Comparison of ENCODE assay signal across 2 cellular contexts in genomic region chr3:152399374-152399773, GRCh38.
TF ChIP-seq lines count a peak whose summit lies in the region.

No MANE protein-coding gene starts in this region.

TF ChIP-seq in IMR-90, 13 proteins besides CTCF, POLR2A, EP300 and RAD21:
- TF ChIP-seq, protein P1, sequence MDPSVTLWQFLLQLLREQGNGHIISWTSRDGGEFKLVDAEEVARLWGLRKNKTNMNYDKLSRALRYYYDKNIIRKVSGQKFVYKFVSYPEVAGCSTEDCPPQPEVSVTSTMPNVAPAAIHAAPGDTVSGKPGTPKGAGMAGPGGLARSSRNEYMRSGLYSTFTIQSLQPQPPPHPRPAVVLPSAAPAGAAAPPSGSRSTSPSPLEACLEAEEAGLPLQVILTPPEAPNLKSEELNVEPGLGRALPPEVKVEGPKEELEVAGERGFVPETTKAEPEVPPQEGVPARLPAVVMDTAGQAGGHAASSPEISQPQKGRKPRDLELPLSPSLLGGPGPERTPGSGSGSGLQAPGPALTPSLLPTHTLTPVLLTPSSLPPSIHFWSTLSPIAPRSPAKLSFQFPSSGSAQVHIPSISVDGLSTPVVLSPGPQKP (IDR thresholded peaks at IDR 0.05; ENCODE audit: borderline replicate concordance, low read depth, low read length), result no peak
- TF ChIP-seq FOS (IDR thresholded peaks at IDR 0.05; ENCODE audit: low read depth, low read length) (peak; percentile 50; the same call in 1 of the 2 replicates), CEBPB (IDR thresholded peaks at IDR 0.05; ENCODE audit: low read depth, low read length) (peak; percentile 88), NFE2L2 (IDR thresholded peaks at IDR 0.05; ENCODE audit: low read depth, low read length) (peak; percentile 35; the same call in 1 of the 2 replicates), BHLHE40 (IDR thresholded peaks at IDR 0.05; ENCODE audit: low read depth, low read length) (no peak)

TF ChIP-seq in K562, 482 proteins besides CTCF, POLR2A, EP300 and RAD21:
- TF ChIP-seq, protein P2, sequence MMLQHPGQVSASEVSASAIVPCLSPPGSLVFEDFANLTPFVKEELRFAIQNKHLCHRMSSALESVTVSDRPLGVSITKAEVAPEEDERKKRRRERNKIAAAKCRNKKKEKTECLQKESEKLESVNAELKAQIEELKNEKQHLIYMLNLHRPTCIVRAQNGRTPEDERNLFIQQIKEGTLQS (IDR thresholded peaks at IDR 0.05), result peak; percentile 50
- TF ChIP-seq, protein P2 (CRISPR knock-in tag; conservative IDR thresholded peaks at IDR 0.05), result no peak
- TF ChIP-seq JUND (IDR thresholded peaks at IDR 0.05; ENCODE audit: borderline replicate concordance, low read depth, low read length), result 0 out of 2 replicates have a peak, but pooled peaks have one; percentile 20
- TF ChIP-seq JUND (tag; IDR thresholded peaks at IDR 0.05; ENCODE audit: borderline replicate concordance, low read depth, low read length), result no peak
- TF ChIP-seq SMARCA4 (IDR thresholded peaks at IDR 0.05), result peak; percentile 40; the same call in 1 of the 2 replicates
- no peak for TF ChIP-seq SMARCE1 (IDR thresholded peaks at IDR 0.05)
- TF ChIP-seq, protein P3, sequence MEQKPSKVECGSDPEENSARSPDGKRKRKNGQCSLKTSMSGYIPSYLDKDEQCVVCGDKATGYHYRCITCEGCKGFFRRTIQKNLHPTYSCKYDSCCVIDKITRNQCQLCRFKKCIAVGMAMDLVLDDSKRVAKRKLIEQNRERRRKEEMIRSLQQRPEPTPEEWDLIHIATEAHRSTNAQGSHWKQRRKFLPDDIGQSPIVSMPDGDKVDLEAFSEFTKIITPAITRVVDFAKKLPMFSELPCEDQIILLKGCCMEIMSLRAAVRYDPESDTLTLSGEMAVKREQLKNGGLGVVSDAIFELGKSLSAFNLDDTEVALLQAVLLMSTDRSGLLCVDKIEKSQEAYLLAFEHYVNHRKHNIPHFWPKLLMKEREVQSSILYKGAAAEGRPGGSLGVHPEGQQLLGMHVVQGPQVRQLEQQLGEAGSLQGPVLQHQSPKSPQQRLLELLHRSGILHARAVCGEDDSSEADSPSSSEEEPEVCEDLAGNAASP (IDR thresholded peaks at IDR 0.05), result no peak
- 0 out of 2 replicates have a peak, but pooled peaks have one; percentile 23 for TF ChIP-seq NFE2 (IDR thresholded peaks at IDR 0.05; ENCODE audit: low read depth)
- TF ChIP-seq ZNF384 (IDR thresholded peaks at IDR 0.05; ENCODE audit: low read depth, low read length), result peak; percentile 61; the same call in 1 of the 2 replicates
- TF ChIP-seq ATF1 (CRISPR knock-in tag; IDR thresholded peaks at IDR 0.05), result no peak
- no peak for TF ChIP-seq ATF1 (tag; IDR thresholded peaks at IDR 0.05)
- no peak for TF ChIP-seq HDAC8 (tag; IDR thresholded peaks at IDR 0.05)
- TF ChIP-seq FOSL1 (tag; conservative IDR thresholded peaks at IDR 0.05), result peak; percentile 58
- no peak for TF ChIP-seq RCOR1 (IDR thresholded peaks at IDR 0.05; ENCODE audit: borderline replicate concordance in 1 of 2, low read depth in 2 of 2, low read length in 2 of 2)
- TF ChIP-seq ZNF408 (CRISPR knock-in tag; IDR thresholded peaks at IDR 0.05; ENCODE audit: low read depth), result no peak
- no peak for TF ChIP-seq HMG20B (CRISPR knock-in tag; IDR thresholded peaks at IDR 0.05)
